ENCODE assay signal across 29 cellular contexts in the genomic region with DNA sequence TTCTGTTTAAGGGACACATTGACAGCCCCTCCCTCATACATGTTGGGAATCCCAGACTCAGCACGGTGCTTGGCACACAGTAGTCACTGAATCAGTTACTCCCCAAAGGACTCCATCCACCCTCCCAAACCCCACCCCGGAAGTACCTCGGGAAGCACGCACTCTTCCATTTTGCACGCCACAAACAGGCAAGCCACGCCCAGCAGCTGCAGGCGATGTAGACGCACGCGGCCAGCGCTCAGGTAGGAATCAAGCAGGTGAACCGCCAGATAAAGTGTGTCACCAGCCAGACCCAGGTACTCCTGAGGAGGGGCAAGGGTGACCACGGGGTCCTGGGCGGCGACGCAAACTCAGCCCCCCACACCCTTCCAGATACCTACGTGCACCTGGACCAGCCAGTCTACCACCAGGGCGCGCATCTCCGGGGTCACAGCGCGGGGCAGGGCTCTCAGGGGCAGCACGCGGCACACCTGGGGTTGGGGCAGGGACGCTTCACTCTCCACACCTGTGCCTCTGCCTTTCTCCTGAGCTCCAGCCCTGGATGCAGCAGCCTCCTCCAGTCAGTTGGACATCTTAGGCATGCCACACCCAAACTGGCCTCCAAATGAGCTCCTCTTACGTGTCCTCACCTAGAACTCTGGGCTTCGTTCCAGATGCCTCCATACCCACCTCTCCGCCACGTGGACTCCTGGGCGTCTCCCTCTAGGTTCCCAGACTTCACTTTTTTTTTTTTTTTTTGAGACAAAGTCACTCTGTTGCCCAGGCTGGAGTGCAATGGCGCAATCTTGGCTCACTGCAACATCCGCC. TPM values are rescaled to one million over a fixed set of nuclear protein-coding genes. Genes with fewer than 3 reads are reported as not detected.
DNase-seq lines count a peak whose midpoint lies in the region; ATAC-seq and TF ChIP-seq lines count a peak whose summit lies in the region.
"Had no signal": no experiment of that assay in that cellular context is flagged by ENCODE, and none has a peak within 500 bp of the region (broad histone marks: within the 10 kb centered on the region; RNA-seq: fewer than 3 reads in every experiment).

No MANE protein-coding gene starts in this region.

- CTCF ChIA-PET in CD4-positive, alpha-beta T cell (lab: Charles Lee): no interaction called here
- CTCF ChIA-PET in HEK293 (lab: Yijun Ruan, JAX): interaction anchor here (0.6 to 1.2 kb wide), 4 partner anchors 54 to 763 kb away, joined by 3 to 7 read pairs (median 3); no protein-coding TSS in a partner anchor
- CTCF ChIA-PET in RWPE1 (lab: Yijun Ruan, JAX): interaction anchor here (1.7 kb wide), 1 partner anchor 85 kb away, joined by 7 read pairs; no protein-coding TSS in a partner anchor

- H3K27ac ChIP-seq in CD4-positive, alpha-beta T cell (ENCODE audit: low read depth, low read length): no peak overlapping the region
- H3K27ac ChIP-seq in HEK293 (ENCODE audit: extremely low read depth, low read depth, low read length): no peak overlapping the region
- no peak overlapping the region for H3K27ac ChIP-seq in RWPE1
- H3K27ac ChIP-seq in foreskin keratinocyte: no peak overlapping the region
- H3K27ac ChIP-seq: upper lobe of right lung had no signal

- H3K4me3 Mint-ChIP-seq in CD4-positive, alpha-beta T cell: peak overlapping the region; percentile 5
- H3K4me3 Mint-ChIP-seq: activated CD4-positive, alpha-beta T cell treated with anti-CD3 and anti-CD28 coated beads, Interleukin-2, amount 10 ng/mL, durations not matched to agents 7 days and 5 days; activated T-cell treated with anti-CD3 and anti-CD28 coated beads, Interleukin-2, amount 50 U/mL, for 24 hours; stimulated activated memory B cell treated with anti-CD40 and anti-IgM and Interleukin-4, amounts not matched to agents 10 μg/mL and 1 μg/mL and 100 μg/mL, for 72 hours; WTC11 had no signal

- H3K9me3 Mint-ChIP-seq in CD4-positive, alpha-beta T cell: no peaks in the 10 kb centered on the region

- ATAC-seq in CD4-positive, alpha-beta T cell (ENCODE audit: poor library complexity): no peak
- ATAC-seq in foreskin keratinocyte (no peak), HG03196 (IDR thresholded peaks at IDR 0.05; ENCODE audit: unreplicated experiment) (no peak), Right ventricle myocardium inferior (no peak)
- ATAC-seq: sciatic nerve; stimulated activated memory B cell treated with anti-CD40 and anti-IgM and Interleukin-4, amounts not matched to agents 10 μg/mL and 1 μg/mL and 100 μg/mL, for 72 hours; upper lobe of right lung; WTC11 had no signal

- H3K36me3 Mint-ChIP-seq in CD4-positive, alpha-beta T cell (ENCODE audit: low read depth): no peaks in the 10 kb centered on the region

- H3K4me1 ChIP-seq in HEK293 (ENCODE audit: control insufficient read depth, insufficient read depth, low read length): peaks cover 9% of the 10 kb centered on the region
- peaks cover 7% of the 10 kb centered on the region for H3K4me1 ChIP-seq in foreskin keratinocyte

- no peak for TF ChIP-seq CTCF in CD4-positive, alpha-beta T cell (IDR thresholded peaks at IDR 0.05)
- TF ChIP-seq CTCF in HEK293 (tag by site-specific recombination; IDR thresholded peaks at IDR 0.05): peak; percentile 7; the same call in 1 of the 2 replicates
- TF ChIP-seq CTCF in RWPE1 (conservative IDR thresholded peaks at IDR 0.05; ENCODE audit: low read depth): no peak
- TF ChIP-seq CTCF in foreskin keratinocyte (conservative IDR thresholded peaks at IDR 0.05): no peak

- no peaks in the 10 kb centered on the region; a peak in 1 of 3 replicates for H3K36me3 ChIP-seq in HEK293 (ENCODE audit: control insufficient read depth in 2 of 2, insufficient read depth in 1 of 2, low read length in 2 of 2)
- H3K36me3 ChIP-seq: upper lobe of right lung had no signal

- H3K27me3 ChIP-seq in CD4-positive, alpha-beta T cell (ENCODE audit: control insufficient read depth, insufficient read depth, low read length): peaks cover 39% of the 10 kb centered on the region
- H3K27me3 ChIP-seq in foreskin keratinocyte: peaks cover 34% of the 10 kb centered on the region

- H3K4me3 ChIP-seq in HEK293 (ENCODE audit: low read depth, low read length): no peak overlapping the region
- H3K4me3 ChIP-seq: upper lobe of right lung had no signal

- no peaks in the 10 kb centered on the region for H3K9me3 ChIP-seq in CD4-positive, alpha-beta T cell (ENCODE audit: control insufficient read depth, low read length)
- peaks cover 3% of the 10 kb centered on the region for H3K9me3 ChIP-seq in HEK293 (ENCODE audit: control insufficient read depth, insufficient read depth, low read depth, low read length)
- H3K9me3 ChIP-seq: upper lobe of right lung had no signal

- peaks cover 57% of the 10 kb centered on the region for H3K27me3 Mint-ChIP-seq in CD4-positive, alpha-beta T cell

- intact Hi-C loops in CD4-positive, alpha-beta T cell (cut with DNase I, micrococcal nuclease): loop anchor here in 1 of 2 experiments (2.0 to 10.0 kb wide), 2 partner anchors 32 to 330 kb away; no protein-coding TSS in a partner anchor
- intact Hi-C loops in Right ventricle myocardium inferior (cut with DNase I): no loop called here

- no peak for DNase-seq in CD4-positive, alpha-beta T cell
- peak; percentile 47 for DNase-seq in RWPE1 (ENCODE audit: low spot score)
- peak; percentile 30 to 59 for DNase-seq in foreskin keratinocyte
- no peak for DNase-seq in Right ventricle myocardium inferior (ENCODE audit: missing footprints)
- DNase-seq in NCI-H2107 (lab: John Stamatoyannopoulos, UW): no peak
- DNase-seq: activated CD4-positive, alpha-beta T cell treated with anti-CD3 and anti-CD28 coated beads, Interleukin-2, amount 10 ng/mL, durations not matched to agents 7 days and 5 days; activated gamma-delta T cell; activated T-cell treated with anti-CD3 and anti-CD28 coated beads, Interleukin-2, amount 50 U/mL, for 24 hours; dermis blood vessel endothelial cell; hypothalamus; immature natural killer cell; KG1; mesenchymal stem cell; MV-4-11; NCI-H146; NCI-H526; stimulated activated CD4-positive, alpha-beta T cell treated with anti-CD3 and anti-CD28 coated beads, Interleukin-4, amount 100 ng/mL, for 4 hours; T-helper 9 cell; upper lobe of right lung had no signal

- H3K4me1 Mint-ChIP-seq in CD4-positive, alpha-beta T cell (ENCODE audit: low read depth): peaks cover 24% of the 10 kb centered on the region

- POLR2A ChIA-PET in CD4-positive, alpha-beta T cell (lab: Charles Lee): no interaction called here
- POLR2A ChIA-PET in HEK293 (lab: Yijun Ruan, JAX): interaction anchor here (0.6 kb wide), 1 partner anchor 23 kb away, joined by 3 read pairs; no protein-coding TSS in a partner anchor
- POLR2A ChIA-PET in RWPE1 (lab: Yijun Ruan, JAX; ENCODE audit: low non-redundant PET): interaction anchor here (0.5 kb wide), 1 partner anchor 197 kb away, joined by 3 read pairs; no protein-coding TSS in a partner anchor

- no peak overlapping the region for H3K27ac Mint-ChIP-seq in CD4-positive, alpha-beta T cell
- H3K27ac Mint-ChIP-seq: activated CD4-positive, alpha-beta T cell treated with anti-CD3 and anti-CD28 coated beads, Interleukin-2, amount 10 ng/mL, durations not matched to agents 7 days and 5 days; activated T-cell treated with anti-CD3 and anti-CD28 coated beads, Interleukin-2, amount 50 U/mL, for 24 hours; CD14-positive monocyte; immature natural killer cell; stimulated activated memory B cell treated with anti-CD40 and anti-IgM and Interleukin-4, amounts not matched to agents 10 μg/mL and 1 μg/mL and 100 μg/mL, for 72 hours; WTC11 had no signal

TF ChIP-seq in HEK293, 187 proteins besides CTCF, POLR2A, EP300 and RAD21:
- 0 out of 2 replicates have a peak, but pooled peaks have one; percentile 14 for TF ChIP-seq KLF7 (tag by site-specific recombination; IDR thresholded peaks at IDR 0.05; ENCODE audit: borderline replicate concordance)
- 0 out of 2 replicates have a peak, but pooled peaks have one; percentile 20 for TF ChIP-seq YY2 (tag by site-specific recombination; IDR thresholded peaks at IDR 0.05)
- TF ChIP-seq KLF9 (tag by site-specific recombination; IDR thresholded peaks at IDR 0.05; ENCODE audit: low read depth): 0 out of 2 replicates have a peak, but pooled peaks have one; percentile 13
- TF ChIP-seq ZNF426 (tag by site-specific recombination; IDR thresholded peaks at IDR 0.05): no peak
- TF ChIP-seq ZIC2 (tag by site-specific recombination; IDR thresholded peaks at IDR 0.05): no peak
- TF ChIP-seq KLF1 (tag by site-specific recombination; IDR thresholded peaks at IDR 0.05): peak; percentile 93
- TF ChIP-seq FEZF1 (tag by site-specific recombination; IDR thresholded peaks at IDR 0.05): no peak
- no peak for TF ChIP-seq ZNF501 (tag by site-specific recombination; IDR thresholded peaks at IDR 0.05)

RNA-seq across cellular contexts. Expression of a gene that starts 1.9 kb away (rescaled TPM):
- total RNA-seq in CD4-positive, alpha-beta T cell: 1 to 10 TPM; 1.2 to 1.7 TPM
- 0.11 and 0.24 TPM in 2 replicates for total RNA-seq in foreskin keratinocyte
- polyA plus RNA-seq in foreskin keratinocyte: 0.29 and 0.38 TPM in 2 replicates
- not detected for total RNA-seq in Right ventricle myocardium inferior
- total RNA-seq: myocyte, RPMI7951, upper lobe of right lung had no signal
- polyA plus RNA-seq: CD14-positive monocyte, immature natural killer cell had no signal

RNA-seq across cellular contexts. Expression of a gene that starts 6.4 kb away (rescaled TPM):
- not detected for total RNA-seq in CD4-positive, alpha-beta T cell
- not detected in 2 replicates for total RNA-seq in foreskin keratinocyte
- not detected in 2 replicates for polyA plus RNA-seq in foreskin keratinocyte
- not detected for total RNA-seq in Right ventricle myocardium inferior
- total RNA-seq: activated CD4-positive, alpha-beta T cell treated with anti-CD3 and anti-CD28 coated beads, Interleukin-2, amount 10 ng/mL, durations not matched to agents 7 days and 5 days; dermis blood vessel endothelial cell; fibroblast of lung; myocyte; posterior vena cava; RPMI7951; sciatic nerve; upper lobe of right lung; WTC11 had no signal
- polyA plus RNA-seq: CD14-positive monocyte, fibroblast of lung, immature natural killer cell had no signal

RNA-seq across cellular contexts. Expression of a gene that starts 33.3 kb away (rescaled TPM):
- 10 to 100 TPM; 20.8 to 21.7 TPM for total RNA-seq in CD4-positive, alpha-beta T cell
- total RNA-seq in foreskin keratinocyte (8.7 and 9.2 TPM in 2 replicates), Right ventricle myocardium inferior (22.7 TPM)
- polyA plus RNA-seq in foreskin keratinocyte: 8.1 and 9.7 TPM in 2 replicates

Comparison
In these comparisons a context has a peak if more than half of its experiments do, and no peak if none do; other contexts are left out.
1. DNase-seq: peak in RWPE1 (single experiment) and foreskin keratinocyte (2 of 2); none in CD4-positive, alpha-beta T cell (0 of 10), Right ventricle myocardium inferior (single experiment) and NCI-H2107 (single experiment).